9 cellular contexts compared by ENCODE assay signal in the genomic region with DNA sequence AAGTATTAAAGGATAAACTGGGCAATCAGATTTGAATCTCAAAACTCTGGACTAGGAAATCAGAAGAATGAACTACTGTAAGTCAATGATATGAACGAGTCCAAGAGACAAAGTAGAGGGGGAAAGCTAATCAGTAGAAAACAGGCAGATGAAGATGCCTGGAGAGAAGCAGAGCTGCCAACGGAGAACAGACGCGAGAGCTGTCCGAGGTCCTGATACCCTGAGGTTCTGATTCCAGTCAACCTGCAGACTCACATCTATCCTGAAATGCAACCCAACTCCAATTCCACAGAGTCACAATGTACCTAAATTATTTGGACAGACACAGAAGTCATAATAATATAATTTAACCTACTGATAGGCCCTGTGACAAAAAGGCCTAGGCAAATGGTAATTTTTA. TPM values are rescaled to one million over a fixed set of nuclear protein-coding genes. Genes with fewer than 3 reads are reported as not detected.
A peak's percentile ranks its signal among the peaks of the same experiment; 100 is the strongest.
DNase-seq lines count a peak whose midpoint lies in the region; ATAC-seq and TF ChIP-seq lines count a peak whose summit lies in the region.
"Had no signal": no experiment of that assay in that cellular context is flagged by ENCODE, and none has a peak within 500 bp of the region (broad histone marks: within the 10 kb centered on the region; RNA-seq: fewer than 3 reads in every experiment).

No MANE protein-coding gene starts in this region.

- CTCF ChIA-PET in mammary epithelial cell (lab: Charles Lee; ENCODE audit: low non-redundant PET): no interaction called here

- H3K27me3 ChIP-seq in GM23248 (replicated peaks; ENCODE audit: insufficient read depth) (no peaks in the 10 kb centered on the region), mammary epithelial cell (ENCODE audit: insufficient read depth, low read length) (no peaks in the 10 kb centered on the region)

- H3K9me3 ChIP-seq in GM23248 (ENCODE audit: low read depth): no peaks in the 10 kb centered on the region
- H3K9me3 ChIP-seq in mammary epithelial cell (replicated peaks; ENCODE audit: insufficient read depth, low read length): no peaks in the 10 kb centered on the region
- no peaks in the 10 kb centered on the region for H3K9me3 ChIP-seq in mucosa of descending colon
- H3K9me3 ChIP-seq: left ventricle myocardium inferior had no signal

- H3K4me1 ChIP-seq in GM23248 (ENCODE audit: insufficient read depth) (no peaks in the 10 kb centered on the region), mammary epithelial cell (ENCODE audit: insufficient read depth, low read length) (no peaks in the 10 kb centered on the region), mucosa of descending colon (ENCODE audit: low read depth) (no peaks in the 10 kb centered on the region)
- H3K4me1 ChIP-seq: left ventricle myocardium inferior had no signal

- no peak for ATAC-seq in mucosa of descending colon
- ATAC-seq in HG03280 (IDR thresholded peaks at IDR 0.05; ENCODE audit: unreplicated experiment): no peak
- ATAC-seq in HG03139 (IDR thresholded peaks at IDR 0.05; ENCODE audit: unreplicated experiment): no peak

- H2AFZ ChIP-seq in GM23248 (no peak overlapping the region), mammary epithelial cell (ENCODE audit: low read depth, low read length) (no peak overlapping the region)

- no peak overlapping the region for H3K4me2 ChIP-seq in GM23248 (ENCODE audit: unreplicated experiment)
- no peak overlapping the region for H3K4me2 ChIP-seq in mammary epithelial cell (ENCODE audit: insufficient read depth, low read depth, low read length)

- H3K27ac ChIP-seq in GM23248 (no peak overlapping the region), mammary epithelial cell (ENCODE audit: insufficient read depth, low read depth, low read length) (no peak overlapping the region)
- H3K27ac ChIP-seq: left ventricle myocardium inferior had no signal

- intact Hi-C loops in mammary epithelial cell (cut with micrococcal nuclease): no loop called here
- intact Hi-C loops in mucosa of descending colon (cut with DNase I, micrococcal nuclease): no loop called here

- in situ Hi-C loops in GM23248 (cut with MboI): no loop called here
- in situ Hi-C loops in mammary epithelial cell (cut with MboI; ENCODE audit: low sequenced_read_pairs in 2 of 2): no loop called here

- H3K36me3 ChIP-seq in GM23248 (ENCODE audit: low read depth): no peaks in the 10 kb centered on the region
- no peaks in the 10 kb centered on the region for H3K36me3 ChIP-seq in mammary epithelial cell (ENCODE audit: insufficient read depth, low read length)
- no peaks in the 10 kb centered on the region for H3K36me3 ChIP-seq in mucosa of descending colon (ENCODE audit: low read depth)
- H3K36me3 ChIP-seq: left ventricle myocardium inferior had no signal

- TF ChIP-seq CTCF in mammary epithelial cell (conservative IDR thresholded peaks at IDR 0.05 in 1 of 2, IDR thresholded peaks at IDR 0.05 in 1 of 2; ENCODE audit: extremely low read depth in 1 of 2, insufficient read depth in 1 of 2, low read depth in 1 of 2, low read length in 2 of 2) (no peak), mucosa of descending colon (IDR thresholded peaks at IDR 0.05) (no peak)

- no TSS peak for BruUV-seq in mammary epithelial cell (replicated peaks; lab: Mats Ljungman, UMichigan)

- no peaks in the 10 kb centered on the region for H3K9me2 ChIP-seq in GM23248 (ENCODE audit: insufficient read depth)

- no peak overlapping the region for H3K9ac ChIP-seq in GM23248
- no peak overlapping the region for H3K9ac ChIP-seq in mammary epithelial cell (ENCODE audit: insufficient read depth, low read length)

- no peaks in the 10 kb centered on the region for H3F3A ChIP-seq in GM23248 (ENCODE audit: insufficient read depth)

- WGBS in GM23248 (ENCODE audit: low coverage in 1 of 2, low lambda C conversion rate in 2 of 2, missing lambda C conversion rate in 2 of 2), 2 experiments: 2 to 5% methylated on average over 5 of the region's 5 CpGs
- WGBS in mammary epithelial cell (ENCODE audit: low coverage, missing lambda C conversion rate): 13% methylated on average over 4 of the region's 5 CpGs

- peak; percentile 56 for DNase-seq in GM23248
- peak; percentile 33 for DNase-seq in LoVo (ENCODE audit: low spot score)
- DNase-seq in mammary epithelial cell: peak; percentile 22
- peak; percentile 21 to 49 (median 44) for DNase-seq in mucosa of descending colon
- DNase-seq in T-helper 1 cell: no peak
- DNase-seq: left ventricle myocardium inferior, NCI-H2171 had no signal

- H4K20me1 ChIP-seq in GM23248 (ENCODE audit: insufficient read depth) (no peaks in the 10 kb centered on the region), mammary epithelial cell (ENCODE audit: insufficient read depth, low read length) (no peaks in the 10 kb centered on the region)

- no peak overlapping the region for H3K4me3 ChIP-seq in GM23248
- no peak overlapping the region for H3K4me3 ChIP-seq in mammary epithelial cell (replicated peaks in 1 of 3; ENCODE audit: insufficient read depth in 1 of 3, low read depth in 2 of 3, low read length in 3 of 3)
- H3K4me3 ChIP-seq in mucosa of descending colon: no peak overlapping the region
- H3K4me3 ChIP-seq: left ventricle myocardium inferior had no signal

- dilution Hi-C loops in mammary epithelial cell (cut with HindIII; ENCODE audit: low sequenced_read_pairs): no loop called here

- H3K79me2 ChIP-seq in GM23248 (ENCODE audit: insufficient read depth) (no peaks in the 10 kb centered on the region), mammary epithelial cell (ENCODE audit: insufficient read depth, low read length) (no peaks in the 10 kb centered on the region)

RNA-seq across cellular contexts. Expression of gene RGS7, which starts 33.5 kb away (rescaled TPM):
- 0.32 TPM in 1 of 2 replicates, not detected in the other for total RNA-seq in GM23248 (2014; rRNA removed; shearing (Covaris generic))
- polyA plus RNA-seq in GM23248 (2016; fragmentation: Nextera tagmentation; extraction: Ambion mirVana) (1.2 and 1.7 TPM in 2 replicates), mammary epithelial cell (not detected)
- total RNA-seq in mammary epithelial cell (not detected), mucosa of descending colon (under 1 TPM in 1 of 3 donors, not detected in 2; 0.51 TPM)
- polyA minus RNA-seq in mammary epithelial cell: not detected
- total RNA-seq: left ventricle myocardium inferior had no signal

Comparison
In these comparisons a context has a peak if more than half of its experiments do, and no peak if none do; other contexts are left out.
1. DNase-seq: peak in GM23248 (single experiment), LoVo (single experiment), mammary epithelial cell (single experiment) and mucosa of descending colon (3 of 3); none in T-helper 1 cell (0 of 5).